ENCODE assay signal across 18 cellular contexts in genomic region chr4:131093303-131093702, GRCh38.
"Had no signal": no experiment of that assay in that cellular context is flagged by ENCODE, and none has a peak within 500 bp of the region (broad histone marks: within the 10 kb centered on the region; RNA-seq: fewer than 3 reads in every experiment).

No MANE protein-coding gene starts in this region.

- ATAC-seq: activated CD8-positive, alpha-beta T cell treated with anti-CD3 and anti-CD28 coated beads for 36 hours; activated T-helper 17 cell treated with anti-CD3 and anti-CD28 coated beads, Interleukin-2, amount 50 U/mL, for 72 hours; effector memory CD8-positive, alpha-beta T cell; heart left ventricle; left lung; stimulated activated memory B cell treated with anti-CD40 and anti-IgM and Interleukin-4, amounts not matched to agents 10 μg/mL and 1 μg/mL and 100 μg/mL, for 72 hours had no signal

- DNase-seq: activated CD4-positive, alpha-beta T cell treated with anti-CD3 and anti-CD28 coated beads, Interleukin-2, amount 10 ng/mL, durations not matched to agents 24 days and 14 days; activated CD8-positive, alpha-beta T cell treated with anti-CD3 and anti-CD28 coated beads for 36 hours; activated naive CD4-positive, alpha-beta T cell; activated naive CD8-positive, alpha-beta T cell treated with anti-CD3 and anti-CD28 coated beads for 36 hours; activated T-cell treated with anti-CD3 and anti-CD28 coated beads, Interleukin-2, amount 50 U/mL, for 1 hour; amniotic stem cell; dermis blood vessel endothelial cell; effector memory CD8-positive, alpha-beta T cell; heart left ventricle; left lung; nephron progenitor cell; nucleus accumbens; retina; spleen; stimulated activated CD4-positive, alpha-beta T cell treated with anti-CD3 and anti-CD28 coated beads, Interleukin-4, amount 100 ng/mL, for 4 hours; testis had no signal

- H3K27ac ChIP-seq: heart left ventricle, left lung, spleen, testis had no signal

- H3K4me3 ChIP-seq: heart left ventricle, left lung, spleen, testis had no signal

- H3K9me3 ChIP-seq: heart left ventricle, left lung, spleen, testis had no signal

- H3K27me3 ChIP-seq: heart left ventricle, left lung, spleen, testis had no signal

- H3K4me1 ChIP-seq: heart left ventricle, left lung, spleen, testis had no signal

- H3K36me3 ChIP-seq: heart left ventricle, left lung, spleen had no signal
